ENCODE assay signal across 8 cellular contexts in the genomic region with DNA sequence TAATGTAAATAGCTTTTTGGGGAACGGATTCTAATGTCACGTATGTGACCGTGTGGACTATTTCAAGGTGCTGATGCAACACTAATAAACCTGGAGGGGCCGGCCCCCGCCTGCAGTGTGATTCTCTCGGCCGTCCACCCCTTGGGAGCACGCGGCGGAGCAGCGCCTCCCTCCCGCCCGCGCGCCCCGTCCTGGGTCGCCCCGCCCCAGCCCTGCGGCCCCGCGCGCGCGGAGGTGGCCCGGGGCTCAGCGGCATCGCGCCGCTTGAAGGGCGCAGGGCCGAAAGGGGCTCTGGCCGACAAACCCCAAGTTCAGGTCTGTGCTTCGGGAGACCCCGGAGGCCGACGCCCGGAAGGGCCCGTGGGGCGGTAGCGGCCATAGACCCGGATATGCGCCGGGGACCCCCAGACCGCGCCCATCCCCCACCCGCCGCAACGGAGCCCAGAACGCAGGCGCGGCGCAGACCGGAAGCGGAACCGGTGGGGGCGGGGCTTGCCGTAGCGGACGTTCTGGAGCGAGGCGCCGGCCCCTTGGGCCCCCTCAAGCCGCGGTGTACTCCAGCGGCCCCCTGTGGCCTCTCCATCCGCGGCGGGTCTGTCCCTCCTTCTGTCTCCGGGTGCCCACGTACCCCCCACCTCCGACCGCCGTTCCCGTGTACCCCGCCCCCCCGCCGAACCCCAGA. TPM values are rescaled to one million over a fixed set of nuclear protein-coding genes. Genes with fewer than 3 reads are reported as not detected.
A peak's percentile ranks its signal among the peaks of the same experiment; 100 is the strongest.
DNase-seq lines count a peak whose midpoint lies in the region; ATAC-seq and TF ChIP-seq lines count a peak whose summit lies in the region.

Gene TEX22, plus strand, starts transcription at position 495 of the 682 bp plus-strand sequence. CDS start 803 bp downstream, outside the sequence.

- peak within 1 kb of the TSS; percentile 90 for H3K4me3 ChIP-seq in LNCaP clone FGC (ENCODE audit: low read depth, low read length)

- H3K27ac ChIP-seq in substantia nigra (ENCODE audit: low read depth, low read length, poor library complexity, severe bottlenecking): peak within 1 kb of the TSS; percentile 88

- peak; percentile 78 for ATAC-seq in GM21825 (IDR thresholded peaks at IDR 0.05; ENCODE audit: unreplicated experiment)

- TF ChIP-seq CTCF in LNCaP clone FGC (IDR thresholded peaks at IDR 0.05; ENCODE audit: control insufficient read depth, extremely low read depth, insufficient read depth): no peak

- DNase-seq in Daoy (ENCODE audit: low read depth) (peak; percentile 94), LNCaP clone FGC (ENCODE audit: low read depth) (no peak), SHP77 treated with DMSO at 0.1 percent for 48 hours (lab: John Stamatoyannopoulos, UW) (peak; percentile 36), activated gamma-delta T cell treated with Interleukin-2 at 50 U/mL for 16 hours (peak; percentile 92), foreskin melanocyte (peak; percentile 56), non-pigmented ciliary epithelial cell (ENCODE audit: low read depth) (peak; percentile 19), substantia nigra (lab: John Stamatoyannopoulos, UW) (peak in 46 of 49 donors; percentile 39 to 90 (median 74))

RNA-seq across cellular contexts. Expression of gene TEX22, which starts in this region (rescaled TPM):
- total RNA-seq in Daoy (2014; rRNA removed; shearing (Covaris generic)): 0.29 and 1.3 TPM in 2 replicates
